Comparison of ENCODE assay signal across 27 cellular contexts in genomic region chr12:77594386-77594785, GRCh38.
"Had no signal": no experiment of that assay in that cellular context is flagged by ENCODE, and none has a peak within 500 bp of the region (broad histone marks: within the 10 kb centered on the region; RNA-seq: fewer than 3 reads in every experiment).

No MANE protein-coding gene starts in this region.

- H3K27me3 ChIP-seq: breast epithelium, gastroesophageal sphincter, neural progenitor cell, right lobe of liver had no signal

- H3K4me1 ChIP-seq: breast epithelium, gastroesophageal sphincter, left ventricle myocardium inferior, right lobe of liver had no signal

- H3K27me3 Mint-ChIP-seq: activated naive CD8-positive, alpha-beta T cell treated with anti-CD3 and anti-CD28 coated beads, Interleukin-2, amount 10 ng/mL, durations not matched to agents 7 days and 5 days; central memory CD8-positive, alpha-beta T cell; naive thymus-derived CD8-positive, alpha-beta T cell; stimulated activated naive B cell treated with anti-CD40 and anti-IgM and Interleukin-4, amounts not matched to agents 10 μg/mL and 1 μg/mL and 100 μg/mL, for 72 hours; type B pancreatic cell had no signal

- H3K4me1 Mint-ChIP-seq: activated naive CD8-positive, alpha-beta T cell treated with anti-CD3 and anti-CD28 coated beads, Interleukin-2, amount 10 ng/mL, durations not matched to agents 7 days and 5 days; central memory CD8-positive, alpha-beta T cell; mesothelial cell of epicardium; naive thymus-derived CD8-positive, alpha-beta T cell; stimulated activated naive B cell treated with anti-CD40 and anti-IgM and Interleukin-4, amounts not matched to agents 10 μg/mL and 1 μg/mL and 100 μg/mL, for 72 hours had no signal

- DNase-seq: activated CD4-positive, alpha-beta T cell treated with anti-CD3 and anti-CD28 coated beads for 4 hours; activated CD4-positive, alpha-beta T cell treated with anti-CD3 and anti-CD28 coated beads, Interleukin-2, amount 50 U/mL, for 48 hours; activated CD4-positive, CD25-positive, alpha-beta regulatory T cell; activated CD8-positive, alpha-beta memory T cell treated with anti-CD3 and anti-CD28 coated beads, Interleukin-2, amount 50 U/mL, for 48 hours; activated naive CD4-positive, alpha-beta T cell treated with anti-CD3 and anti-CD28 coated beads for 36 hours; activated naive CD8-positive, alpha-beta T cell treated with anti-CD3 and anti-CD28 coated beads, Interleukin-2, amount 10 ng/mL, durations not matched to agents 7 days and 5 days; activated T-cell treated with anti-CD3 and anti-CD28 coated beads, Interleukin-2, amount 50 U/mL, for 48 hours; amniotic stem cell; effector memory CD4-positive, alpha-beta T cell; head of caudate nucleus; hypothalamus; left ventricle myocardium inferior; mammary epithelial cell; naive thymus-derived CD8-positive, alpha-beta T cell; posterior cingulate gyrus; right lobe of liver; small intestine; stimulated activated CD4-positive, alpha-beta T cell treated with anti-CD3 and anti-CD28 coated beads, Interleukin-2, amount 100 ng/mL, for 48 hours; stimulated activated CD8-positive, alpha-beta memory T cell treated with anti-CD3 and anti-CD28 coated beads, Interleukin-4, amount 100 ng/mL, for 48 hours; stimulated activated naive B cell treated with anti-CD40 and anti-IgM and Interleukin-4, amounts not matched to agents 10 μg/mL and 1 μg/mL and 100 μg/mL, for 72 hours had no signal

- H3K9ac ChIP-seq: neural progenitor cell had no signal

- H3K9me3 Mint-ChIP-seq: activated naive CD4-positive, alpha-beta T cell treated with anti-CD3 and anti-CD28 coated beads for 36 hours; mesothelial cell of epicardium; neural progenitor cell; type B pancreatic cell had no signal

- H3K4me3 Mint-ChIP-seq: activated naive CD4-positive, alpha-beta T cell treated with anti-CD3 and anti-CD28 coated beads for 36 hours; activated naive CD8-positive, alpha-beta T cell treated with anti-CD3 and anti-CD28 coated beads, Interleukin-2, amount 10 ng/mL, durations not matched to agents 7 days and 5 days; central memory CD8-positive, alpha-beta T cell; mesothelial cell of epicardium; naive thymus-derived CD8-positive, alpha-beta T cell; stimulated activated naive B cell treated with anti-CD40 and anti-IgM and Interleukin-4, amounts not matched to agents 10 μg/mL and 1 μg/mL and 100 μg/mL, for 72 hours; type B pancreatic cell had no signal

- H3K9me3 ChIP-seq: breast epithelium, gastroesophageal sphincter, left ventricle myocardium inferior, right lobe of liver, thoracic aorta had no signal

- H3K4me2 ChIP-seq: neural progenitor cell had no signal

- H3K4me3 ChIP-seq: breast epithelium, gastroesophageal sphincter, left ventricle myocardium inferior, neural progenitor cell, right lobe of liver, thoracic aorta had no signal

- H3K27ac ChIP-seq: breast epithelium, gastroesophageal sphincter, left ventricle myocardium inferior, neural progenitor cell, right lobe of liver, thoracic aorta had no signal

- H3K27ac Mint-ChIP-seq: activated naive CD4-positive, alpha-beta T cell treated with anti-CD3 and anti-CD28 coated beads for 36 hours; activated naive CD8-positive, alpha-beta T cell treated with anti-CD3 and anti-CD28 coated beads, Interleukin-2, amount 10 ng/mL, durations not matched to agents 7 days and 5 days; mesothelial cell of epicardium; naive thymus-derived CD8-positive, alpha-beta T cell; neural progenitor cell; stimulated activated naive B cell treated with anti-CD40 and anti-IgM and Interleukin-4, amounts not matched to agents 10 μg/mL and 1 μg/mL and 100 μg/mL, for 72 hours; type B pancreatic cell had no signal

- H3K36me3 ChIP-seq: breast epithelium, gastroesophageal sphincter, left ventricle myocardium inferior, neural progenitor cell, right lobe of liver, thoracic aorta had no signal

- H3K36me3 Mint-ChIP-seq: activated naive CD8-positive, alpha-beta T cell treated with anti-CD3 and anti-CD28 coated beads, Interleukin-2, amount 10 ng/mL, durations not matched to agents 7 days and 5 days; mesothelial cell of epicardium; naive thymus-derived CD8-positive, alpha-beta T cell; neural progenitor cell; stimulated activated naive B cell treated with anti-CD40 and anti-IgM and Interleukin-4, amounts not matched to agents 10 μg/mL and 1 μg/mL and 100 μg/mL, for 72 hours; type B pancreatic cell had no signal

- H2AFZ ChIP-seq: neural progenitor cell had no signal
